12 cellular contexts compared by ENCODE assay signal in genomic region chrX:121456315-121456714, GRCh38.
DNase-seq lines count a peak whose midpoint lies in the region; ATAC-seq, FAIRE-seq and TF ChIP-seq lines count a peak whose summit lies in the region.
"Had no signal": no experiment of that assay in that cellular context is flagged by ENCODE, and none has a peak within 500 bp of the region (broad histone marks: within the 10 kb centered on the region; RNA-seq: fewer than 3 reads in every experiment).

No MANE protein-coding gene starts in this region.

- no peak overlapping the region for H2AFZ ChIP-seq in HepG2 (ENCODE audit: low read length)

- ATAC-seq in GM19455 (IDR thresholded peaks at IDR 0.05; ENCODE audit: unreplicated experiment), result peak; percentile 93
- peak; percentile 93 for ATAC-seq in HG02870 (IDR thresholded peaks at IDR 0.05; ENCODE audit: unreplicated experiment)
- ATAC-seq in HG03520 (IDR thresholded peaks at IDR 0.05; ENCODE audit: unreplicated experiment), result peak; percentile 81
- no peak for ATAC-seq in HG02571 (IDR thresholded peaks at IDR 0.05; ENCODE audit: unreplicated experiment)
- ATAC-seq in HepG2, result no peak

- no peak overlapping the region for H3K4me2 ChIP-seq in HepG2 (ENCODE audit: low read depth, low read length)

- no peak for TF ChIP-seq RAD21 in HepG2 (CRISPR knock-in tag; IDR thresholded peaks at IDR 0.05)

- BruUV-seq in HepG2 (replicated peaks; lab: Mats Ljungman, UMichigan), result no TSS peak

- no peak overlapping the region for H3K4me3 Mint-ChIP-seq in endothelial cell (ENCODE audit: unreplicated experiment)

- no peak for TF ChIP-seq POLR2A in HepG2 (IDR thresholded peaks at IDR 0.05; ENCODE audit: insufficient read depth in 1 of 2, low read depth in 2 of 2, low read length in 2 of 2)

- H3K4me1 Mint-ChIP-seq in endothelial cell (ENCODE audit: unreplicated experiment), result no peaks in the 10 kb centered on the region

- H3K36me3 Mint-ChIP-seq in endothelial cell (ENCODE audit: low read depth, unreplicated experiment), result no peaks in the 10 kb centered on the region

- POLR2A ChIA-PET in HepG2 (lab: Yijun Ruan, JAX), result no interaction called here

- in situ Hi-C loops in HepG2 (cut with HindIII; ENCODE audit: extremely low pct_ligation_motif_present, low pct_unique_long_range_greater_than_20kb), result no loop called here

- no peaks in the 10 kb centered on the region for H3K9me3 ChIP-seq in HepG2 (ENCODE audit: low read length)
- H3K9me3 ChIP-seq: esophagus muscularis mucosa had no signal

- TF ChIP-seq EP300 in HepG2 (IDR thresholded peaks at IDR 0.05; ENCODE audit: low read depth in 2 of 2, low read length in 2 of 2), result no peak
- no peak for TF ChIP-seq EP300 in HepG2 (CRISPR knock-in tag; IDR thresholded peaks at IDR 0.05; ENCODE audit: borderline replicate concordance)

- no peak overlapping the region for H3K27ac ChIP-seq in HepG2 (ENCODE audit: extremely low read length, insufficient read depth, low read length)
- H3K27ac ChIP-seq: esophagus muscularis mucosa had no signal

- intact Hi-C loops in HepG2 (cut with micrococcal nuclease; ENCODE audit: unreplicated experiment), result no loop called here

- no peak overlapping the region for H3K9ac ChIP-seq in HepG2 (ENCODE audit: insufficient read depth, low read depth, low read length)

- H3K36me3 ChIP-seq in HepG2 (replicated peaks in 1 of 2; ENCODE audit: control insufficient read depth in 1 of 2, insufficient read depth in 2 of 2, low read length in 2 of 2), result no peaks in the 10 kb centered on the region
- H3K36me3 ChIP-seq: esophagus muscularis mucosa had no signal

- no peaks in the 10 kb centered on the region for H3K27me3 ChIP-seq in HepG2 (ENCODE audit: control insufficient read depth in 1 of 2, insufficient read depth in 2 of 2, low read length in 2 of 2)
- H3K27me3 ChIP-seq: esophagus muscularis mucosa had no signal

- H3K27me3 Mint-ChIP-seq in endothelial cell (ENCODE audit: unreplicated experiment), result no peaks in the 10 kb centered on the region

- no peaks in the 10 kb centered on the region for H3K4me1 ChIP-seq in HepG2 (ENCODE audit: insufficient read depth, low read length)
- H3K4me1 ChIP-seq: esophagus muscularis mucosa had no signal

- FAIRE-seq in HepG2 (lab: Jason Lieb, UNC), result no peak

- no peak for TF ChIP-seq CTCF in GM12864 (IDR thresholded peaks at IDR 0.05; ENCODE audit: low read depth, low read length, missing control alignments)
- no peak for TF ChIP-seq CTCF in HepG2 (CRISPR knock-in tag; IDR thresholded peaks at IDR 0.05)
- no peak for TF ChIP-seq CTCF in endothelial cell (IDR thresholded peaks at IDR 0.05; ENCODE audit: unreplicated experiment)

- no peaks in the 10 kb centered on the region for H4K20me1 ChIP-seq in HepG2 (ENCODE audit: insufficient read depth, low read length)

- no peaks in the 10 kb centered on the region for H3K9me3 Mint-ChIP-seq in endothelial cell (ENCODE audit: unreplicated experiment)

- H3K4me3 ChIP-seq in GM12864 (ENCODE audit: low read depth, low read length), result no peak overlapping the region
- no peak overlapping the region for H3K4me3 ChIP-seq in HepG2 (replicated peaks in 1 of 3; ENCODE audit: insufficient read depth in 1 of 3, low read depth in 2 of 3, low read length in 3 of 3)
- H3K4me3 ChIP-seq: esophagus muscularis mucosa had no signal

- H3K79me2 ChIP-seq in HepG2 (ENCODE audit: insufficient read depth, low read length), result no peaks in the 10 kb centered on the region

- WGBS in HepG2 (ENCODE audit: low lambda C conversion rate), result 2% methylated on average over 3 of the region's 3 CpGs

- DNase-seq in GM12864 (ENCODE audit: low read depth) (peak; percentile 10), cortex of kidney (lab: John Stamatoyannopoulos, UW) (no peak), HepG2 (ENCODE audit: low spot score) (no peak), endothelial cell (ENCODE audit: low spot score) (no peak)
- DNase-seq: activated T-cell treated with anti-CD3 and anti-CD28 coated beads for 4 hours, NCI-H2081 treated with DMSO at 0.1 percent for 48 hours, RPMI8226 had no signal

- H3K27ac Mint-ChIP-seq in endothelial cell (ENCODE audit: unreplicated experiment), result no peak overlapping the region

- CTCF ChIA-PET in HepG2 (lab: Yijun Ruan, JAX; ENCODE audit: low intra/inter-chr PET ratio, low total read pairs), result no interaction called here

TF ChIP-seq in HepG2, 621 proteins besides CTCF, POLR2A, EP300 and RAD21:
- no peak for TF ChIP-seq MED13 (CRISPR knock-in tag; IDR thresholded peaks at IDR 0.05)
- no peak for TF ChIP-seq ZNF12 (CRISPR knock-in tag; IDR thresholded peaks at IDR 0.05)

Comparison
In these comparisons a context has a peak if more than half of its experiments do, and no peak if none do; other contexts are left out.
1. ATAC-seq: peak in GM19455 (single experiment), HG02870 (single experiment) and HG03520 (single experiment); none in HG02571 (single experiment) and HepG2 (single experiment).